ENCODE assay signal across 25 cellular contexts in genomic region chr15:66587749-66588148, GRCh38. TPM values are rescaled to one million over a fixed set of nuclear protein-coding genes. Genes with fewer than 3 reads are reported as not detected.
"Had no signal": no experiment of that assay in that cellular context is flagged by ENCODE, and none has a peak within 500 bp of the region (broad histone marks: within the 10 kb centered on the region; RNA-seq: fewer than 3 reads in every experiment).

No MANE protein-coding gene starts in this region.

- H3K4me1 ChIP-seq: colonic mucosa, esophagus squamous epithelium, gastrocnemius medialis, prostate gland had no signal

- H3K27me3 ChIP-seq: colonic mucosa, ovary had no signal

- H3K27ac ChIP-seq: colonic mucosa, esophagus squamous epithelium, gastrocnemius medialis, ovary, prostate gland, thoracic aorta had no signal

- H3K36me3 ChIP-seq: colonic mucosa, esophagus squamous epithelium, gastrocnemius medialis, ovary, prostate gland, thoracic aorta had no signal

- H3K9me3 ChIP-seq: colonic mucosa, esophagus squamous epithelium, gastrocnemius medialis, ovary, prostate gland, thoracic aorta had no signal

- FAIRE-seq: astrocyte, islet of Langerhans had no signal

- ATAC-seq: activated T-cell treated with anti-CD3 and anti-CD28 coated beads, Interleukin-2, amount 50 U/mL, for 4 hours; gastrocnemius medialis; left colon; natural killer cell treated with Interleukin-12 subunit alpha and Interleukin-12 subunit beta and Interleukin-15 and Interleukin-18, amount 100 ng/mL, for 72 hours had no signal

- DNase-seq: activated B cell treated with CpG ODN at 0.5 μM for 24 hours; activated CD4-positive, alpha-beta T cell treated with anti-CD3 and anti-CD28 coated beads for 4 hours; activated CD4-positive, alpha-beta T cell treated with anti-CD3 and anti-CD28 coated beads, Interleukin-2, amount 50 U/mL, for 48 hours; activated CD8-positive, alpha-beta memory T cell treated with anti-CD3 and anti-CD28 coated beads, Interleukin-2, amount 50 U/mL, for 48 hours; activated naive CD4-positive, alpha-beta T cell; activated naive CD8-positive, alpha-beta T cell treated with anti-CD3 and anti-CD28 coated beads for 36 hours; activated T-cell treated with anti-CD3 and anti-CD28 coated beads, Interleukin-2, amount 50 U/mL, for 4 hours; colonic mucosa; esophagus squamous epithelium; gastrocnemius medialis; head of caudate nucleus; left colon; ovary; stimulated activated CD4-positive, alpha-beta T cell treated with anti-CD3 and anti-CD28 coated beads, Interleukin-4, amount 100 ng/mL, for 1 hour; stimulated activated naive CD4-positive, alpha-beta T cell treated with Interleukin-2 at 50 U/mL for 16 hours; T1000 had no signal

- H3K4me3 ChIP-seq: colonic mucosa, esophagus squamous epithelium, gastrocnemius medialis, ovary, prostate gland, thoracic aorta had no signal

RNA-seq across cellular contexts. Expression of gene LCTL, which starts 22.0 kb away (rescaled TPM):
- total RNA-seq: activated B cell treated with CpG ODN at 0.5 μM for 24 hours; activated CD8-positive, alpha-beta memory T cell treated with anti-CD3 and anti-CD28 coated beads for 36 hours; activated naive CD8-positive, alpha-beta T cell treated with anti-CD3 and anti-CD28 coated beads for 36 hours; activated T-cell treated with anti-CD3 and anti-CD28 coated beads, Interleukin-2, amount 50 U/mL, for 4 hours; activated T-helper 2 cell treated with anti-CD3 and anti-CD28 coated beads, Interferon-gamma antibody, Interleukin-2, Interleukin-4, amounts not matched to agents 10 μg/mL and 5 μg/mL and 100 μg/mL, durations not matched to agents 14 hours and 24 hours and 36 hours; colonic mucosa; esophagus squamous epithelium; gastrocnemius medialis; left colon; natural killer cell treated with Interleukin-12 subunit alpha and Interleukin-12 subunit beta and Interleukin-15 and Interleukin-18, amount 100 ng/mL, for 72 hours; ovary; prostate gland; T-helper 1 cell treated with Interleukin-12 subunit alpha and Interleukin-12 subunit beta and Interleukin-4 antibody, amounts not matched to agents 30 ng/mL and 1 ng/mL, for 36 hours; thoracic aorta; ureter had no signal
